Comparison of ENCODE assay signal across 1 cellular context in the genomic region with DNA sequence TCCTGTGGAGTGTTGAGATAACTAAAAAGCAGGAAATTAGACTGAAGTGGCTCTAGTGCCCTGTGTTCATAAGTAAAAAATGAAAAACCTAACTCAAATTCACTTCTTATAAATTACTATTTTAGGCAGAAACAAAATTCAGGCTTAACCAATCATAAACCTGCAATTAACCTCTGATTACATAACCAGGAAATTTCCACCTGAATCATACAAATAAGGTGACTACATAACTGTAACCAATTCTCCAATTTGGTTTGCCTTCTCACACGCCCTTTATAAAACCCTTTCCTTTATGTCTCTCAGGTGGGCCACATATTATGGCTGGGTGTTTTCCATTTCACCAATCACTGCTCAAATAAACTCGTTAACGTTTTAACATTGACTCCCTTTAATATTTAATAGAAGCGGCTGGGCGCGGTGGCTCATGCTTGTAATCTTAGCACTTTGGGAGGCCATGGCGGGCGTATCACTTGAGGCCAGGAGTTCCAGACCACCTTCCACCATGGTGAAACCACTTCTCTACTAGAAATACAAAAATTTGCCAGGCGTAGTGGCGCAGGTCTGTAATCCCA.
TF ChIP-seq lines count a peak whose summit lies in the region.

No MANE protein-coding gene starts in this region.

TF ChIP-seq in GM12878, 131 proteins besides CTCF, POLR2A, EP300 and RAD21 (continued from another document):
- TF ChIP-seq CBX3 (IDR thresholded peaks at IDR 0.05; ENCODE audit: borderline replicate concordance, low read depth): no peak
- TF ChIP-seq SP1 (IDR thresholded peaks at IDR 0.05; ENCODE audit: low read depth, low read length): no peak
- no peak for TF ChIP-seq HCFC1 (IDR thresholded peaks at IDR 0.05; ENCODE audit: low read length)
- TF ChIP-seq FOS (IDR thresholded peaks at IDR 0.05; ENCODE audit: borderline replicate concordance, extremely low read depth, insufficient read length): no peak
- TF ChIP-seq KAT2A (conservative IDR thresholded peaks at IDR 0.05; ENCODE audit: control insufficient read depth, low read depth, low read length): no peak
- no peak for TF ChIP-seq RELA (IDR thresholded peaks at IDR 0.05; ENCODE audit: borderline replicate concordance, partially characterized antibody)
- TF ChIP-seq, protein P1, sequence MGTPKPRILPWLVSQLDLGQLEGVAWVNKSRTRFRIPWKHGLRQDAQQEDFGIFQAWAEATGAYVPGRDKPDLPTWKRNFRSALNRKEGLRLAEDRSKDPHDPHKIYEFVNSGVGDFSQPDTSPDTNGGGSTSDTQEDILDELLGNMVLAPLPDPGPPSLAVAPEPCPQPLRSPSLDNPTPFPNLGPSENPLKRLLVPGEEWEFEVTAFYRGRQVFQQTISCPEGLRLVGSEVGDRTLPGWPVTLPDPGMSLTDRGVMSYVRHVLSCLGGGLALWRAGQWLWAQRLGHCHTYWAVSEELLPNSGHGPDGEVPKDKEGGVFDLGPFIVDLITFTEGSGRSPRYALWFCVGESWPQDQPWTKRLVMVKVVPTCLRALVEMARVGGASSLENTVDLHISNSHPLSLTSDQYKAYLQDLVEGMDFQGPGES (IDR thresholded peaks at IDR 0.05): no peak
- TF ChIP-seq ZNF622 (IDR thresholded peaks at IDR 0.05): no peak
- no peak for TF ChIP-seq CHD4 (IDR thresholded peaks at IDR 0.05)
- TF ChIP-seq, protein P2, sequence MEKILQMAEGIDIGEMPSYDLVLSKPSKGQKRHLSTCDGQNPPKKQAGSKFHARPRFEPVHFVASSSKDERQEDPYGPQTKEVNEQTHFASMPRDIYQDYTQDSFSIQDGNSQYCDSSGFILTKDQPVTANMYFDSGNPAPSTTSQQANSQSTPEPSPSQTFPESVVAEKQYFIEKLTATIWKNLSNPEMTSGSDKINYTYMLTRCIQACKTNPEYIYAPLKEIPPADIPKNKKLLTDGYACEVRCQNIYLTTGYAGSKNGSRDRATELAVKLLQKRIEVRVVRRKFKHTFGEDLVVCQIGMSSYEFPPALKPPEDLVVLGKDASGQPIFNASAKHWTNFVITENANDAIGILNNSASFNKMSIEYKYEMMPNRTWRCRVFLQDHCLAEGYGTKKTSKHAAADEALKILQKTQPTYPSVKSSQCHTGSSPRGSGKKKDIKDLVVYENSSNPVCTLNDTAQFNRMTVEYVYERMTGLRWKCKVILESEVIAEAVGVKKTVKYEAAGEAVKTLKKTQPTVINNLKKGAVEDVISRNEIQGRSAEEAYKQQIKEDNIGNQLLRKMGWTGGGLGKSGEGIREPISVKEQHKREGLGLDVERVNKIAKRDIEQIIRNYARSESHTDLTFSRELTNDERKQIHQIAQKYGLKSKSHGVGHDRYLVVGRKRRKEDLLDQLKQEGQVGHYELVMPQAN (conservative IDR thresholded peaks at IDR 0.05): no peak
- no peak for TF ChIP-seq NFYA (IDR thresholded peaks at IDR 0.05; ENCODE audit: borderline replicate concordance, low read depth, low read length)
